14 cellular contexts compared by ENCODE assay signal in the genomic region with DNA sequence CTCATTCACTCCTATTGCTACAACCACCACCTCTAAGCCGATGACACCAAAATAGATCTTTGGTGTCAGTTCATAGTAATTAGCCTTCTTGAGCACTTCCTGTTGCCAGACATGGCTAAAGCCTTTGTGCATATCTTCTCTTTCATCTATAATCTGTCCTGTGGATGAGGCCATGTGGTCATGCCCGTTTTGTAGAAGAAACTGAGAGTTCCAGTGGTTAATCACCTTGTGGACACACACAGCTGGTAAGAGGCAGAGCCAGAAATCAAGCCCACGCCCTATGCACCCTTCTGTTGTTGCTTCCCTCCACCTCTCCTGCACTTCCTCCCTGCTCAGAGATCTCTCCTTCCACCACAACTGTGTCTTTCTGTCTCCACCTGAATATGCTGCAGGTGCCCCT.
DNase-seq lines count a peak whose midpoint lies in the region; ATAC-seq and TF ChIP-seq lines count a peak whose summit lies in the region.
"Had no signal": no experiment of that assay in that cellular context is flagged by ENCODE, and none has a peak within 500 bp of the region (broad histone marks: within the 10 kb centered on the region; RNA-seq: fewer than 3 reads in every experiment).

No MANE protein-coding gene starts in this region.

- H3K27me3 ChIP-seq in BLaER1 (no peaks in the 10 kb centered on the region), MM.1S (replicated peaks; ENCODE audit: insufficient read depth, low read length) (no peaks in the 10 kb centered on the region)

- H3K4me3 Mint-ChIP-seq in glutamatergic neuron (ENCODE audit: unreplicated experiment) = no peak overlapping the region
- H3K4me3 Mint-ChIP-seq: CD4-positive, CD25-positive, alpha-beta regulatory T cell had no signal

- ATAC-seq in GM18909 (IDR thresholded peaks at IDR 0.05; ENCODE audit: poor library complexity, unreplicated experiment) = peak; percentile 52

- H3K9me3 ChIP-seq in BLaER1 (no peaks in the 10 kb centered on the region), MM.1S (replicated peaks; ENCODE audit: insufficient read depth, low read length) (no peaks in the 10 kb centered on the region)
- H3K9me3 ChIP-seq: HAP-1 had no signal

- H3K9me2 ChIP-seq in MM.1S (replicated peaks; ENCODE audit: insufficient read depth, low read length) = no peaks in the 10 kb centered on the region

- H3K4me1 ChIP-seq in BLaER1 (peaks cover 6% of the 10 kb centered on the region), MM.1S (ENCODE audit: low read length) (no peaks in the 10 kb centered on the region)
- H3K4me1 ChIP-seq: HAP-1 had no signal

- H3K79me2 ChIP-seq in MM.1S (ENCODE audit: low read length) = no peaks in the 10 kb centered on the region

- no peaks in the 10 kb centered on the region for H3F3A ChIP-seq in MM.1S (ENCODE audit: insufficient read depth, low read length)

- H2AFZ ChIP-seq in MM.1S (ENCODE audit: low read length) = no peak overlapping the region

- H3K9me3 Mint-ChIP-seq in glutamatergic neuron (ENCODE audit: unreplicated experiment) = no peaks in the 10 kb centered on the region

- no peak overlapping the region for H3K27ac Mint-ChIP-seq in glutamatergic neuron (ENCODE audit: unreplicated experiment)
- H3K27ac Mint-ChIP-seq: CD4-positive, CD25-positive, alpha-beta regulatory T cell had no signal

- H4K20me1 ChIP-seq in BLaER1 = no peaks in the 10 kb centered on the region
- no peaks in the 10 kb centered on the region for H4K20me1 ChIP-seq in MM.1S (ENCODE audit: insufficient read depth, low read length)

- H3K4me2 ChIP-seq in BLaER1 (peak overlapping the region; percentile 29; the same call in 1 of the 2 replicates), MM.1S (ENCODE audit: low read depth, low read length) (peak overlapping the region; percentile 40; the same call in 1 of the 2 replicates)

- H3K36me3 Mint-ChIP-seq in glutamatergic neuron (ENCODE audit: unreplicated experiment) = no peaks in the 10 kb centered on the region
- H3K36me3 Mint-ChIP-seq: CD4-positive, CD25-positive, alpha-beta regulatory T cell had no signal

- H3K27me3 Mint-ChIP-seq in glutamatergic neuron (ENCODE audit: unreplicated experiment) = no peaks in the 10 kb centered on the region

- H3K27ac ChIP-seq in BLaER1 (no peak overlapping the region), MM.1S (ENCODE audit: low read length) (no peak overlapping the region; the same call in 1 of the 2 replicates)
- H3K27ac ChIP-seq: 22Rv1 had no signal

- H3K4me3 ChIP-seq in BLaER1 (no peak overlapping the region), MM.1S (ENCODE audit: low read length) (no peak overlapping the region)
- H3K4me3 ChIP-seq: HAP-1 had no signal

- H3K4me1 Mint-ChIP-seq in glutamatergic neuron (ENCODE audit: low read depth, unreplicated experiment) = no peaks in the 10 kb centered on the region
- H3K4me1 Mint-ChIP-seq: CD4-positive, CD25-positive, alpha-beta regulatory T cell had no signal

- DNase-seq in MM.1S = peak; percentile 19
- peak; percentile 51 for DNase-seq in NOMO-1 treated with dmso at 0.1 percent for 144 hours (lab: John Stamatoyannopoulos, UW; ENCODE audit: unreplicated experiment)
- DNase-seq in iPS-NIHi7 (ENCODE audit: extremely low spot score) = no peak
- no peak for DNase-seq in islet precursor cell
- DNase-seq in NAMALWA (ENCODE audit: low spot score) = no peak
- no peak for DNase-seq in glutamatergic neuron
- DNase-seq: CD4-positive, CD25-positive, alpha-beta regulatory T cell; DMS53; GOT3; IMR-90 had no signal

- no peaks in the 10 kb centered on the region for H3K36me3 ChIP-seq in BLaER1
- no peaks in the 10 kb centered on the region for H3K36me3 ChIP-seq in MM.1S (replicated peaks; ENCODE audit: insufficient read depth, low read length)
- H3K36me3 ChIP-seq: HAP-1 had no signal

- TF ChIP-seq CTCF in MM.1S (IDR thresholded peaks at IDR 0.05; ENCODE audit: low read length) (no peak), glutamatergic neuron (IDR thresholded peaks at IDR 0.05; ENCODE audit: partially characterized antibody, unreplicated experiment) (no peak)

- no peak overlapping the region for H3K9ac ChIP-seq in BLaER1
- no peak overlapping the region for H3K9ac ChIP-seq in MM.1S (ENCODE audit: low read length)

Comparison
In these comparisons a context has a peak if more than half of its experiments do, and no peak if none do; other contexts are left out.
1. DNase-seq: peak in MM.1S (single experiment) and NOMO-1 treated with dmso at 0.1 percent for 144 hours (single experiment); none in iPS-NIHi7 (single experiment), islet precursor cell (single experiment), NAMALWA (single experiment) and glutamatergic neuron (single experiment).